20 cellular contexts compared by ENCODE assay signal in genomic region chr22:19064354-19065054, GRCh38.
"Had no signal": no experiment of that assay in that cellular context is flagged by ENCODE, and none has a peak within 500 bp of the region (broad histone marks: within the 10 kb centered on the region; RNA-seq: fewer than 3 reads in every experiment).

No MANE protein-coding gene starts in this region.

- H3K4me1 ChIP-seq: parathyroid adenoma had no signal

- H3K27ac ChIP-seq: body of pancreas, cardiac muscle cell, left ventricle myocardium inferior, parathyroid adenoma, stomach, suprapubic skin, tibial nerve, uterus had no signal

- H3K9me3 ChIP-seq: body of pancreas, left ventricle myocardium inferior, stomach, suprapubic skin, tibial nerve, uterus had no signal

- H3K27me3 ChIP-seq: body of pancreas, cardiac muscle cell, stomach, suprapubic skin, tibial nerve, uterus had no signal

- DNase-seq: activated CD8-positive, alpha-beta memory T cell treated with anti-CD3 and anti-CD28 coated beads, Interleukin-2, amount 50 U/mL, for 4 hours; activated naive CD4-positive, alpha-beta T cell treated with anti-CD3 and anti-CD28 coated beads, Interleukin-2, amount 10 ng/mL, durations not matched to agents 7 days and 5 days; activated T-cell treated with anti-CD3 and anti-CD28 coated beads, Interleukin-2, amount 50 U/mL, for 48 hours; anterior cingulate cortex; dermis blood vessel endothelial cell; effector CD8-positive, alpha-beta T cell; erythroblast; foreskin fibroblast; kidney glomerular epithelial cell; left ventricle myocardium inferior; stimulated activated CD4-positive, alpha-beta T cell treated with anti-CD3 and anti-CD28 coated beads, Interleukin-4, amount 100 ng/mL, for 1 hour; stomach; T1000; uterus had no signal

- H2AFZ ChIP-seq: parathyroid adenoma had no signal

- H3K4me3 ChIP-seq: body of pancreas, cardiac muscle cell, left ventricle myocardium inferior, stomach, suprapubic skin, tibial nerve, uterus had no signal

- ATAC-seq: body of pancreas, WTC11 had no signal

- H3K79me2 ChIP-seq: parathyroid adenoma had no signal

- H3K9ac ChIP-seq: parathyroid adenoma had no signal

- H3K36me3 ChIP-seq: uterus had no signal
